In genomic region chr4:102390438-102390837, GRCh38 we compare ENCODE assay signal across 8 cellular contexts. TPM values are rescaled to one million over a fixed set of nuclear protein-coding genes. Genes with fewer than 3 reads are reported as not detected.
DNase-seq lines count a peak whose midpoint lies in the region; ATAC-seq lines count a peak whose summit lies in the region.

No MANE protein-coding gene starts in this region.

- peaks cover 20% of the 10 kb centered on the region for H3K4me1 Mint-ChIP-seq in activated T-helper 1 cell treated with anti-CD3 and anti-CD28 coated beads, Interleukin-12 subunit alpha, Interleukin-12 subunit beta, Interleukin-2, Interleukin-4 antibody, amounts not matched to agents 30 ng/mL and 10 ng/mL and 1 ng/mL, durations not matched to agents 14 hours and 24 hours and 36 hours (ENCODE audit: low read depth)

- intact Hi-C loops in activated T-helper 1 cell treated with anti-CD3 and anti-CD28 coated beads, Interleukin-12 subunit alpha, Interleukin-12 subunit beta, Interleukin-2, Interleukin-4 antibody, amounts not matched to agents 30 ng/mL and 10 ng/mL and 1 ng/mL, durations not matched to agents 14 hours and 24 hours and 36 hours (cut with micrococcal nuclease): loop anchor here (1.0 to 5.0 kb wide), 7 partner anchors 41 to 973 kb away; partner anchors contain the start of genes SLC39A8 and UBE2D3

- H3K36me3 Mint-ChIP-seq in activated T-helper 1 cell treated with anti-CD3 and anti-CD28 coated beads, Interleukin-12 subunit alpha, Interleukin-12 subunit beta, Interleukin-2, Interleukin-4 antibody, amounts not matched to agents 30 ng/mL and 10 ng/mL and 1 ng/mL, durations not matched to agents 14 hours and 24 hours and 36 hours (ENCODE audit: low read depth): peaks cover 3% of the 10 kb centered on the region

- peak; percentile 92 for ATAC-seq in GM19035 (IDR thresholded peaks at IDR 0.05; ENCODE audit: unreplicated experiment)
- ATAC-seq in HG03108 (IDR thresholded peaks at IDR 0.05; ENCODE audit: unreplicated experiment): peak; percentile 81

- peak; percentile 59 for DNase-seq in A172 (ENCODE audit: low spot score)
- DNase-seq in activated T-helper 1 cell treated with anti-CD3 and anti-CD28 coated beads, Interleukin-12 subunit alpha, Interleukin-12 subunit beta, Interleukin-2, Interleukin-4 antibody, amounts not matched to agents 30 ng/mL and 10 ng/mL and 1 ng/mL, durations not matched to agents 14 hours and 24 hours and 36 hours (ENCODE audit: low spot score): no peak
- DNase-seq in stromal cell of bone marrow (ENCODE audit: low read depth): peak; percentile 13
- no peak for DNase-seq in NCI-H1417 treated with DMSO at 0.1 percent for 48 hours (lab: John Stamatoyannopoulos, UW)
- no peak for DNase-seq in activated CD4-positive, CD25-positive, alpha-beta regulatory T cell (lab: John Stamatoyannopoulos, UW)
- DNase-seq in amygdala (lab: John Stamatoyannopoulos, UW): no peak

- peak overlapping the region; percentile 58 for H3K27ac Mint-ChIP-seq in activated T-helper 1 cell treated with anti-CD3 and anti-CD28 coated beads, Interleukin-12 subunit alpha, Interleukin-12 subunit beta, Interleukin-2, Interleukin-4 antibody, amounts not matched to agents 30 ng/mL and 10 ng/mL and 1 ng/mL, durations not matched to agents 14 hours and 24 hours and 36 hours

- H3K4me3 Mint-ChIP-seq in activated T-helper 1 cell treated with anti-CD3 and anti-CD28 coated beads, Interleukin-12 subunit alpha, Interleukin-12 subunit beta, Interleukin-2, Interleukin-4 antibody, amounts not matched to agents 30 ng/mL and 10 ng/mL and 1 ng/mL, durations not matched to agents 14 hours and 24 hours and 36 hours: no peak overlapping the region

- H3K27me3 Mint-ChIP-seq in activated T-helper 1 cell treated with anti-CD3 and anti-CD28 coated beads, Interleukin-12 subunit alpha, Interleukin-12 subunit beta, Interleukin-2, Interleukin-4 antibody, amounts not matched to agents 30 ng/mL and 10 ng/mL and 1 ng/mL, durations not matched to agents 14 hours and 24 hours and 36 hours (ENCODE audit: insufficient read depth): peaks cover 7% of the 10 kb centered on the region

- H3K9me3 Mint-ChIP-seq in activated T-helper 1 cell treated with anti-CD3 and anti-CD28 coated beads, Interleukin-12 subunit alpha, Interleukin-12 subunit beta, Interleukin-2, Interleukin-4 antibody, amounts not matched to agents 30 ng/mL and 10 ng/mL and 1 ng/mL, durations not matched to agents 14 hours and 24 hours and 36 hours: peaks cover 5% of the 10 kb centered on the region

RNA-seq across cellular contexts. Expression of gene SLC39A8, which starts 45.2 kb away (rescaled TPM):
- total RNA-seq in A172 (2014; rRNA removed; shearing (Covaris generic)): 24.1 and 27.3 TPM in 2 replicates
- 85.2 and 87.8 TPM in 2 replicates for total RNA-seq in activated T-helper 1 cell treated with anti-CD3 and anti-CD28 coated beads, Interleukin-12 subunit alpha, Interleukin-12 subunit beta, Interleukin-2, Interleukin-4 antibody, amounts not matched to agents 30 ng/mL and 10 ng/mL and 1 ng/mL, durations not matched to agents 14 hours and 24 hours and 36 hours

Comparison
In these comparisons a context has a peak if more than half of its experiments do, and no peak if none do; other contexts are left out.
1. DNase-seq: peak in A172 (single experiment) and stromal cell of bone marrow (single experiment); none in activated T-helper 1 cell treated with anti-CD3 and anti-CD28 coated beads, Interleukin-12 subunit alpha, Interleukin-12 subunit beta, Interleukin-2, Interleukin-4 antibody, amounts not matched to agents 30 ng/mL and 10 ng/mL and 1 ng/mL, durations not matched to agents 14 hours and 24 hours and 36 hours (single experiment), NCI-H1417 treated with DMSO at 0.1 percent for 48 hours (single experiment), activated CD4-positive, CD25-positive, alpha-beta regulatory T cell (0 of 4) and amygdala (0 of 56).